10 cellular contexts compared by ENCODE assay signal in genomic region chr15:70375006-70375409, GRCh38.
A peak's percentile ranks its signal among the peaks of the same experiment; 100 is the strongest.
DNase-seq lines count a peak whose midpoint lies in the region; ATAC-seq, FAIRE-seq and TF ChIP-seq lines count a peak whose summit lies in the region.
"Had no signal": no experiment of that assay in that cellular context is flagged by ENCODE, and none has a peak within 500 bp of the region (broad histone marks: within the 10 kb centered on the region; RNA-seq: fewer than 3 reads in every experiment).

No MANE protein-coding gene starts in this region.

- H3K4me3 Mint-ChIP-seq in nephron progenitor cell, result no peak overlapping the region
- H3K4me3 Mint-ChIP-seq in naive thymus-derived CD8-positive, alpha-beta T cell, result no peak overlapping the region
- H3K4me3 Mint-ChIP-seq: CD4-positive, CD25-positive, alpha-beta regulatory T cell; memory B cell had no signal

- H3K27me3 ChIP-seq in keratinocyte (ENCODE audit: control insufficient read depth, extremely low read depth, insufficient read depth, low read length), result peaks cover 2% of the 10 kb centered on the region

- no peaks in the 10 kb centered on the region for H3K36me3 Mint-ChIP-seq in nephron progenitor cell (ENCODE audit: low read depth)
- no peaks in the 10 kb centered on the region for H3K36me3 Mint-ChIP-seq in naive thymus-derived CD8-positive, alpha-beta T cell
- H3K36me3 Mint-ChIP-seq: CD4-positive, CD25-positive, alpha-beta regulatory T cell; memory B cell had no signal

- no peak overlapping the region for H3K27ac Mint-ChIP-seq in nephron progenitor cell
- no peak overlapping the region for H3K27ac Mint-ChIP-seq in naive thymus-derived CD8-positive, alpha-beta T cell
- H3K27ac Mint-ChIP-seq: CD4-positive, CD25-positive, alpha-beta regulatory T cell; memory B cell had no signal

- peaks cover 57% of the 10 kb centered on the region for H3K4me1 Mint-ChIP-seq in nephron progenitor cell
- peaks cover 0 to 9% (median 5%) of the 10 kb centered on the region in 4 donors for H3K4me1 Mint-ChIP-seq in naive thymus-derived CD8-positive, alpha-beta T cell

- no peak for ATAC-seq in naive thymus-derived CD8-positive, alpha-beta T cell

- H3K4me3 ChIP-seq in keratinocyte (ENCODE audit: control insufficient read depth in 2 of 3, extremely low read depth in 1 of 3, insufficient read depth in 2 of 3, low read depth in 1 of 3, low read length in 3 of 3), result no peak overlapping the region

- H3K27ac ChIP-seq in VCaP (peak overlapping the region; percentile 5; the same call in 1 of the 2 replicates), keratinocyte (ENCODE audit: control insufficient read depth, insufficient read depth, low read length) (peak overlapping the region; percentile 12)

- no peaks in the 10 kb centered on the region for H3K9me3 ChIP-seq in keratinocyte (ENCODE audit: control insufficient read depth, low read depth, low read length)

- POLR2A ChIA-PET in naive thymus-derived CD8-positive, alpha-beta T cell (lab: Charles Lee), result no interaction called here

- peaks cover 22% of the 10 kb centered on the region for H3K27me3 Mint-ChIP-seq in nephron progenitor cell (ENCODE audit: low read depth, poor library complexity)
- peaks cover 0 to 23% (median 15%) of the 10 kb centered on the region in 5 donors for H3K27me3 Mint-ChIP-seq in naive thymus-derived CD8-positive, alpha-beta T cell

- peak; percentile 31 for DNase-seq in ACHN
- peak; percentile 76 for DNase-seq in HTR-8/SVneo (ENCODE audit: insufficient read length, low spot score)
- DNase-seq in keratinocyte (ENCODE audit: low read depth, low spot score), result peak; percentile 28
- DNase-seq in stimulated activated CD4-positive, alpha-beta T cell treated with anti-CD3 and anti-CD28 coated beads, Interleukin-4, amount 100 ng/mL, for 24 hours, result no peak
- DNase-seq in nephron progenitor cell, result no peak
- no peak for DNase-seq in naive thymus-derived CD8-positive, alpha-beta T cell
- no peak for DNase-seq in germinal center (ENCODE audit: low spot score)
- DNase-seq: CD4-positive, CD25-positive, alpha-beta regulatory T cell had no signal

- peak overlapping the region; percentile 18 for H3K9ac ChIP-seq in keratinocyte (ENCODE audit: control insufficient read depth, extremely low read depth, insufficient read depth, low read length)

- H3K9me1 ChIP-seq in keratinocyte (ENCODE audit: control insufficient read depth, extremely low read depth, insufficient read depth, low read length), result no peaks in the 10 kb centered on the region

- in situ Hi-C loops in ACHN (cut with HindIII; ENCODE audit: low pct_ligation_motif_present, low pct_unique_long_range_greater_than_20kb, low sequenced_read_pairs), result no loop called here

- peak overlapping the region; percentile 44 for H2AFZ ChIP-seq in keratinocyte (ENCODE audit: control insufficient read depth, low read length)

- no peaks in the 10 kb centered on the region for H4K20me1 ChIP-seq in keratinocyte (ENCODE audit: control insufficient read depth, extremely low read depth, insufficient read depth, low read length)

- no peak for TF ChIP-seq CTCF in VCaP (conservative IDR thresholded peaks at IDR 0.05)
- no peak for TF ChIP-seq CTCF in keratinocyte (optimal IDR thresholded peaks at IDR 0.05 in 1 of 3, IDR thresholded peaks at IDR 0.05 in 1 of 3, conservative IDR thresholded peaks at IDR 0.05 in 1 of 3; ENCODE audit: extremely low read depth in 1 of 3, insufficient read depth in 2 of 3, low read length in 3 of 3)
- TF ChIP-seq CTCF in nephron progenitor cell (IDR thresholded peaks at IDR 0.05), result no peak

- peaks cover 13% of the 10 kb centered on the region for H3K9me3 Mint-ChIP-seq in nephron progenitor cell
- H3K9me3 Mint-ChIP-seq in naive thymus-derived CD8-positive, alpha-beta T cell, result peaks cover 0 to 2% (median 0%) of the 10 kb centered on the region in 9 donors
- H3K9me3 Mint-ChIP-seq: memory B cell had no signal

- H3K79me2 ChIP-seq in keratinocyte (ENCODE audit: control insufficient read depth, insufficient read depth, low read length), result no peaks in the 10 kb centered on the region

- dilution Hi-C loops in keratinocyte (cut with MboI; ENCODE audit: extremely low pct_ligation_motif_present, low sequenced_read_pairs), result no loop called here

- peak overlapping the region; percentile 56 for H3K4me2 ChIP-seq in keratinocyte (ENCODE audit: control insufficient read depth, extremely low read depth, insufficient read depth, low read depth, low read length)

- peaks cover 39% of the 10 kb centered on the region for H3K4me1 ChIP-seq in keratinocyte (ENCODE audit: control insufficient read depth, extremely low read depth, insufficient read depth, low read length)

- no peaks in the 10 kb centered on the region for H3K36me3 ChIP-seq in keratinocyte (ENCODE audit: control insufficient read depth in 2 of 2, extremely low read depth in 1 of 2, insufficient read depth in 2 of 2, low read length in 2 of 2)

- peak; percentile 93 for FAIRE-seq in HTR-8/SVneo (lab: Jason Lieb, UNC)
- peak; percentile 84 for FAIRE-seq in keratinocyte (lab: Jason Lieb, UNC)

Comparison
In these comparisons a context has a peak if more than half of its experiments do, and no peak if none do; other contexts are left out.
1. DNase-seq: peak in ACHN (single experiment), HTR-8/SVneo (single experiment) and keratinocyte (single experiment); none in stimulated activated CD4-positive, alpha-beta T cell treated with anti-CD3 and anti-CD28 coated beads, Interleukin-4, amount 100 ng/mL, for 24 hours (single experiment), nephron progenitor cell (single experiment), naive thymus-derived CD8-positive, alpha-beta T cell (0 of 10) and germinal center (single experiment).